Comparison of ENCODE assay signal across 8 cellular contexts in genomic region chr22:45101828-45102227, GRCh38.
DNase-seq lines count a peak whose midpoint lies in the region; ATAC-seq and TF ChIP-seq lines count a peak whose summit lies in the region.

No MANE protein-coding gene starts in this region.

- intact Hi-C loops in CD14-positive monocyte (cut with micrococcal nuclease) (loop anchor here (2.0 to 10.0 kb wide), 2 partner anchors 65 to 73 kb away; no protein-coding TSS in a partner anchor), adrenal gland (cut with DNase I) (loop anchor here (5.0 to 10.0 kb wide), 2 partner anchors 160 to 333 kb away; no protein-coding TSS in a partner anchor)

- no peak for ATAC-seq in GM18505 (IDR thresholded peaks at IDR 0.05; ENCODE audit: unreplicated experiment)
- no peak for ATAC-seq in GM19455 (IDR thresholded peaks at IDR 0.05; ENCODE audit: unreplicated experiment)

- peaks cover 13 to 18% (median 16%) of the 10 kb centered on the region in 3 donors for H3K27me3 Mint-ChIP-seq in CD14-positive monocyte (ENCODE audit: low read depth in 3 of 3)

- H3K27ac ChIP-seq in adrenal gland, result no peak overlapping the region

- H3K4me3 Mint-ChIP-seq in CD14-positive monocyte, result peak overlapping the region in 1 of 2 donors; percentile 35

- peaks cover 26% of the 10 kb centered on the region for H3K4me1 Mint-ChIP-seq in CD14-positive monocyte

- TF ChIP-seq CTCF in CD14-positive monocyte (IDR thresholded peaks at IDR 0.05), result peak; percentile 61
- peak in 5 of 6 experiments; percentile 38 to 84 (median 76) for TF ChIP-seq CTCF in adrenal gland (IDR thresholded peaks at IDR 0.05)

- DNase-seq in CD14-positive monocyte (ENCODE audit: low spot score) (peak; percentile 58), GM19240 (ENCODE audit: insufficient read length, low spot score) (peak; percentile 49), NCI-H526 treated with DMSO at 0.1 percent for 48 hours (lab: John Stamatoyannopoulos, UW) (peak; percentile 11), adrenal gland (peak; percentile 63 to 83 (median 77)), iPS DF 4.7 (ENCODE audit: extremely low read depth, low spot score) (peak; percentile 62)
- DNase-seq in stimulated activated CD4-positive, alpha-beta T cell treated with anti-CD3 and anti-CD28 coated beads, Interleukin-1b, Interleukin-23, amount 100 ng/mL, for 48 hours, result peak; percentile 30

- H3K4me3 ChIP-seq in adrenal gland, result no peak overlapping the region

- no peaks in the 10 kb centered on the region for H3K27me3 ChIP-seq in adrenal gland

- peaks cover 0 to 3% (median 0%) of the 10 kb centered on the region in 7 donors for H3K9me3 Mint-ChIP-seq in CD14-positive monocyte

- TF ChIP-seq POLR2A in adrenal gland (IDR thresholded peaks at IDR 0.05) (no peak), GM18505 (IDR thresholded peaks at IDR 0.05; ENCODE audit: borderline replicate concordance, extremely low read depth, insufficient read depth, insufficient read length) (no peak)

- no peaks in the 10 kb centered on the region for H3K36me3 ChIP-seq in adrenal gland (replicated peaks in 1 of 2)

- no peaks in the 10 kb centered on the region for H3K36me3 Mint-ChIP-seq in CD14-positive monocyte

- WGBS in adrenal gland, 4 donors, result 17 to 46% (median 23%) methylated on average over 10 to 12 of the region's 12 CpGs

- H3K9me3 ChIP-seq in adrenal gland (replicated peaks in 1 of 3), result no peaks in the 10 kb centered on the region

- H3K27ac Mint-ChIP-seq in CD14-positive monocyte, result peak overlapping the region in 2 of 7 donors; percentile 46 to 60

- no peaks in the 10 kb centered on the region for H3K4me1 ChIP-seq in adrenal gland (replicated peaks in 1 of 2)

Comparison
In these comparisons a context has a peak if more than half of its experiments do, and no peak if none do; other contexts are left out.
1. DNase-seq: peak in every context shown above with its lines; median percentile 77 in adrenal gland; 62 in iPS DF 4.7; 58 in CD14-positive monocyte; 49 in GM19240; 30 in stimulated activated CD4-positive, alpha-beta T cell treated with anti-CD3 and anti-CD28 coated beads, Interleukin-1b, Interleukin-23, amount 100 ng/mL, for 48 hours; 11 in NCI-H526 treated with DMSO at 0.1 percent for 48 hours.